ENCODE assay signal across 28 cellular contexts in the genomic region with DNA sequence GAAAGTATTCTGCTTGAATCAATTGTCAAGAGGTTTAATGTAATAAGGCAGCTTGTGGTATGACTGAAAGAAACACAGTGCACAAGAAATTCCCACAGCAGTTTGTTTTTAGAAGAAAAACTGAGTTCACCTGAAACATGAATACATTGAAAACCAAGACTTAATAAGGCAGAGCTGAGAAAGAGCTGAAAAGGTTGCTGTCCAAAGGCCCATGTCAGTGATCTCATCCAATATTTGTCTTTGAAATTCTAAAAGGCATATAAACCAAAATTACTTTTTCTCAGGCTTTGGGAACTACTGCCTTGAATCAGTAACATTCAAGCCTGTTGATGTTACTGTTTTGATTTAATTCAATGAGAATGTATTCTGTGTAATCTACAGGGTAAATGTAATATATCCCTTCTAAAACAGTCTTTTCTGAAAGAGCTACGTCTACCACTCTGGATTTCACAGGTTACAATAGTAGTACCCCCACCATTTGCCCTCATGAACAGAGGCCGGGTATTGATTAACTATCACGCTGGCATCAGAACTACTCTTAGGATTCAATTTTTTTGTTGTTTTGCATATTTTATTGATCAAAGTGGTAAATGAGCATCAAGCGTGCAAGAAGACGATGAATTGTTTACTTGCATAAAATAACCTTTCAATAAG. TPM values are rescaled to one million over a fixed set of nuclear protein-coding genes. Genes with fewer than 3 reads are reported as not detected.
"Had no signal": no experiment of that assay in that cellular context is flagged by ENCODE, and none has a peak within 500 bp of the region (broad histone marks: within the 10 kb centered on the region; RNA-seq: fewer than 3 reads in every experiment).

No MANE protein-coding gene starts in this region.

- H3K27me3 ChIP-seq: colonic mucosa, gastroesophageal sphincter, heart right ventricle, ovary, spleen, tibial nerve, upper lobe of right lung, uterus had no signal

- H3K4me3 ChIP-seq: colonic mucosa, gastroesophageal sphincter, heart right ventricle, lung, ovary, skin epidermis, spleen, thoracic aorta, tibial nerve, upper lobe of right lung, uterus had no signal

- H3K36me3 ChIP-seq: colonic mucosa, heart right ventricle, ovary, spleen, thoracic aorta, upper lobe of right lung, uterus had no signal

- H3K4me1 ChIP-seq: colonic mucosa, gastroesophageal sphincter, heart right ventricle, spleen, upper lobe of right lung, uterus had no signal

- DNase-seq: colonic mucosa; effector CD8-positive, alpha-beta T cell; endodermal cell; foreskin fibroblast; heart right ventricle; hypothalamus; immature natural killer cell; islet precursor cell; kidney glomerular epithelial cell; left colon; left ventricle myocardium superior; natural killer cell; occipital lobe; ovary; right cardiac atrium; spleen; stimulated activated naive B cell treated with anti-CD40 and anti-IgM and Interleukin-4, amounts not matched to agents 10 μg/mL and 1 μg/mL and 100 μg/mL, for 72 hours; upper lobe of right lung; uterus had no signal

- ATAC-seq: esophagus mucosa; gastroesophageal sphincter; heart right ventricle; left colon; left ventricle myocardium superior; natural killer cell; right cardiac atrium; stimulated activated naive B cell treated with anti-CD40 and anti-IgM and Interleukin-4, amounts not matched to agents 10 μg/mL and 1 μg/mL and 100 μg/mL, for 72 hours; upper lobe of right lung had no signal

- H3K9me3 ChIP-seq: colonic mucosa, gastroesophageal sphincter, heart right ventricle, ovary, spleen, thoracic aorta, tibial nerve, upper lobe of right lung, uterus had no signal

- H3K27ac ChIP-seq: colonic mucosa, epithelial cell of prostate, gastroesophageal sphincter, heart right ventricle, ovary, skin epidermis, spleen, thoracic aorta, tibial nerve, upper lobe of right lung, uterus had no signal

RNA-seq across cellular contexts. Expression of a gene that starts 57.8 kb away (rescaled TPM):
- total RNA-seq: mononuclear cell, natural killer cell had no signal
- polyA plus RNA-seq: immature natural killer cell, neural cell had no signal
